21 cellular contexts compared by ENCODE assay signal in the genomic region with DNA sequence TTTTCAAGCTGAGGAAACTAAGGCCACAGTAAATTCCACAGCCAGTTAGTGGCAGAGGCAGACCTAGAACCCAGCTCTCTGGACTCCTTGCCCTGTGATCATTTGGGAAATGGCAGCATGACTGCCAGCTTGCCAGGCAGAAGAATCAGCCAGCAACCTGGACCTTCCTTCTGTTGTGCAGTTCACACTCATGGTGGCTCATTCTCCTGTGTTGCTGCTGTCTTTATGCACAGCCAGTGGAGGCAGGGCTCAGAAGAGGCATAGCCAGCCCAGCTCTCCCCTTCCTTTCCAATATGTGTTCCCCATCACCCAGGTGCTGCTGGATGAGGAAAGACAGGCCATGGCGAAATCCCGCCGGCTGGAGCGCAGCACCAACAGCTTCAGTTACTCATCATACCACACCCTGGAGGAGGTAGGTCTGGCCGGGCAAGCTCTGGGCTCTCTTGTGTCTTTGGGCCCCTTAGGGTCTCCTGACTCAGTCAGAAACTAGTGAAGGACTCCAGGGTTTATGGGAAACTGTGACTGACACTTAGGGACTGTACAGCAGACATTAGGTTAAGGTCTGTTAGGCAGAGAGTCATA. TPM values are rescaled to one million over a fixed set of nuclear protein-coding genes. Genes with fewer than 3 reads are reported as not detected.
"Had no signal": no experiment of that assay in that cellular context is flagged by ENCODE, and none has a peak within 500 bp of the region (broad histone marks: within the 10 kb centered on the region; RNA-seq: fewer than 3 reads in every experiment).

No MANE protein-coding gene starts in this region.

- H2AFZ ChIP-seq: hepatocyte had no signal

- DNase-seq: activated CD4-positive, alpha-beta T cell treated with anti-CD3 and anti-CD28 coated beads for 4 hours; activated CD8-positive, alpha-beta T cell treated with anti-CD3 and anti-CD28 coated beads for 36 hours; activated effector memory CD4-positive, alpha-beta T cell treated with anti-CD3 and anti-CD28 coated beads, Interleukin-2, amount 50 U/mL, for 16 hours; activated T-cell treated with anti-CD3 and anti-CD28 coated beads, Interleukin-2, amount 50 U/mL, for 4 hours; amniotic stem cell; effector memory CD4-positive, alpha-beta T cell; kidney; left ventricle myocardium inferior; natural killer cell; occipital lobe; T-helper 2 cell had no signal

- H3K27me3 ChIP-seq: gastroesophageal sphincter, hepatocyte, right atrium auricular region, suprapubic skin had no signal

- H3K36me3 ChIP-seq: gastroesophageal sphincter, left ventricle myocardium inferior, right atrium auricular region, suprapubic skin had no signal

- H3K4me2 ChIP-seq: hepatocyte had no signal

- H3K27ac ChIP-seq: gastroesophageal sphincter, hepatocyte, left ventricle myocardium inferior, right atrium auricular region, suprapubic skin had no signal

- ATAC-seq: activated CD8-positive, alpha-beta T cell treated with anti-CD3 and anti-CD28 coated beads for 36 hours; activated T-cell treated with anti-CD3 and anti-CD28 coated beads, Interleukin-2, amount 50 U/mL, for 4 hours; gastroesophageal sphincter; natural killer cell; WTC11 had no signal

- H3K79me2 ChIP-seq: hepatocyte had no signal

- H3K4me3 ChIP-seq: gastroesophageal sphincter, hepatocyte, left ventricle myocardium inferior, right atrium auricular region, skin epidermis, suprapubic skin had no signal

- FAIRE-seq: kidney, TTC549 had no signal

RNA-seq across cellular contexts. Expression of a gene that starts 14.8 kb away (rescaled TPM):
- total RNA-seq: gastroesophageal sphincter, hepatocyte, left ventricle myocardium inferior, natural killer cell, occipital lobe, progenitor cell of endocrine pancreas, right atrium auricular region, urinary bladder, WTC11 had no signal

RNA-seq across cellular contexts. Expression of a gene that starts 20.9 kb away (rescaled TPM):
- total RNA-seq: activated CD8-positive, alpha-beta T cell treated with anti-CD3 and anti-CD28 coated beads for 36 hours; epithelial cell of proximal tubule; left ventricle myocardium inferior; natural killer cell; occipital lobe; right atrium auricular region; suprapubic skin had no signal
